In the genomic region with DNA sequence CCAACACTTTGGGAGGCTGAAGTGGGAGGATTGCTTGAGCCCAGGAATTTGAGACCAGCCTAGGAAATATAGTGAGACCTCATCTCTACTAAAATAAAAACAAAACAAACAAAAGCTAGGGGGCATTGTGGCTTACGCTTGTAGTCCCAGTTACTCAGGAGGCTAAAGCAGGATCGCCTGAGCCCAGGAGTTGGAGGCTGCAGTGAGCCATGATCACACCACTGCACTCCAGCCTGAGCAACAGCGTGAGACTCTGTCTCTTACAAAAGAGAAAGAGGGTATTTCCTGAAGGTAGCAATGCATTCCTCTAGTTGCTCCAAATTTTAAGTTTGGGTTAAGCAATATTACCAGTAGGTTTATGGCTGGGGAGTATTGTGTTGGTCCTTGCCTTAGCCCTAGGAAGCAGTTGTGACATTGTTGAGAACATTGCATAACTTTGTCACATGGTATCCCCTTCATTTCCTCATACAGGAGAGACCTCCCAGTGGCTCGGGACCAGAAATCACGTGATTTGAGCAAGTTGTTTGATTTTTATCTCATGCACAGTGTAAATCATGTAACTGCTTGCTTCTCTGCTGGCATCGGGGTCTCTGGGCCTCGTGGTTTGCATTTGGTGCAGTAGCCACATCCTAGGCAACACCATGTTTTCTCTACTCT, we compare ENCODE assay signal across 10 cellular contexts. TPM values are rescaled to one million over a fixed set of nuclear protein-coding genes. Genes with fewer than 3 reads are reported as not detected.
A peak's percentile ranks its signal among the peaks of the same experiment; 100 is the strongest.
DNase-seq lines count a peak whose midpoint lies in the region; ATAC-seq and TF ChIP-seq lines count a peak whose summit lies in the region.
"Had no signal": no experiment of that assay in that cellular context is flagged by ENCODE, and none has a peak within 500 bp of the region (broad histone marks: within the 10 kb centered on the region; RNA-seq: fewer than 3 reads in every experiment).

No MANE protein-coding gene starts in this region.

- ATAC-seq in GM19328 (IDR thresholded peaks at IDR 0.05; ENCODE audit: unreplicated experiment) = no peak

- peaks cover 10% of the 10 kb centered on the region for H3K27me3 Mint-ChIP-seq in MCF 10A (ENCODE audit: insufficient read depth, unreplicated experiment)
- peaks cover 2% of the 10 kb centered on the region for H3K27me3 Mint-ChIP-seq in brain

- H3K27ac Mint-ChIP-seq in MCF 10A (ENCODE audit: low read depth, unreplicated experiment) = no peak overlapping the region
- peak overlapping the region in 3 of 5 experiments; percentile 44 to 71 (median 49) for H3K27ac Mint-ChIP-seq in brain

- H3K9me3 Mint-ChIP-seq in MCF 10A (ENCODE audit: unreplicated experiment) (no peaks in the 10 kb centered on the region), brain (no peaks in the 10 kb centered on the region)
- H3K9me3 Mint-ChIP-seq: naive B cell had no signal

- H4K5ac ChIP-seq in mesendoderm (ENCODE audit: low read length) = no peak overlapping the region

- H3K79me1 ChIP-seq in mesendoderm (ENCODE audit: low read length) = no peaks in the 10 kb centered on the region

- H3K4ac ChIP-seq in mesendoderm (ENCODE audit: low read depth, low read length) = no peak overlapping the region

- H3K36me3 Mint-ChIP-seq in MCF 10A (ENCODE audit: insufficient read depth, unreplicated experiment) (peaks cover 10% of the 10 kb centered on the region), brain (peaks cover 8% of the 10 kb centered on the region)
- H3K36me3 Mint-ChIP-seq: naive B cell had no signal

- CTCF ChIA-PET in MCF 10A (lab: Yijun Ruan, JAX) (interaction anchor here (0.7 to 1.0 kb wide), 3 partner anchors 14 to 309 kb away, joined by 3 to 4 read pairs (median 3); no protein-coding TSS in a partner anchor), mammary epithelial cell (lab: Charles Lee; ENCODE audit: low non-redundant PET) (no interaction called here)

- H3K27me3 ChIP-seq in mammary epithelial cell (ENCODE audit: insufficient read depth, low read length) = no peaks in the 10 kb centered on the region
- no peaks in the 10 kb centered on the region for H3K27me3 ChIP-seq in mesendoderm (ENCODE audit: insufficient read depth, low read length, poor library complexity)
- H3K27me3 ChIP-seq in uterus = no peaks in the 10 kb centered on the region

- BruUV-seq in MCF 10A (replicated peaks; lab: Mats Ljungman, UMichigan) = no TSS peak
- no TSS peak for BruUV-seq in mammary epithelial cell (replicated peaks; lab: Mats Ljungman, UMichigan)

- H2AFZ ChIP-seq in mammary epithelial cell (ENCODE audit: low read depth, low read length) = no peak overlapping the region

- no peak overlapping the region for H2BK5ac ChIP-seq in mesendoderm (ENCODE audit: low read length)

- no peak overlapping the region for H2AK5ac ChIP-seq in mesendoderm (ENCODE audit: low read length)

- no peaks in the 10 kb centered on the region for H4K20me1 ChIP-seq in mammary epithelial cell (ENCODE audit: insufficient read depth, low read length)

- POLR2A ChIA-PET in MCF 10A (lab: Yijun Ruan, JAX) = no interaction called here

- 42% methylated on average over 7 of the region's 7 CpGs for WGBS in mammary epithelial cell (ENCODE audit: low coverage, missing lambda C conversion rate)
- whole genome bisulfite sequencing in mesendoderm (ENCODE audit: extremely low coverage, insufficient coverage, low lambda C conversion rate) = no CpG with 5 or more reads among the region's 7 CpGs

- dilution Hi-C loops in mammary epithelial cell (cut with HindIII; ENCODE audit: low sequenced_read_pairs) = no loop called here

- H2BK120ac ChIP-seq in mesendoderm (ENCODE audit: low read depth, low read length) = no peak overlapping the region

- H3K4me3 Mint-ChIP-seq in MCF 10A (ENCODE audit: unreplicated experiment) (no peak overlapping the region), brain (peak overlapping the region in 1 of 5 experiments; percentile 35)

- H3K9me3 ChIP-seq in mammary epithelial cell (replicated peaks; ENCODE audit: insufficient read depth, low read length) = no peaks in the 10 kb centered on the region
- no peaks in the 10 kb centered on the region for H3K9me3 ChIP-seq in uterus

- H3K9ac ChIP-seq in mammary epithelial cell (ENCODE audit: insufficient read depth, low read length) = no peak overlapping the region
- H3K9ac ChIP-seq in mesendoderm (ENCODE audit: low read length) = no peak overlapping the region

- H3K56ac ChIP-seq in mesendoderm (ENCODE audit: low read length) = no peak overlapping the region

- DNase-seq in MCF 10A (ENCODE audit: unreplicated experiment) (peak; percentile 66), mammary epithelial cell (no peak), mesendoderm (peak; percentile 17), uterus (peak; percentile 54 to 77), kidney tubule cell (ENCODE audit: low spot score) (no peak), NCI-H524 treated with DMSO at 0.1 percent for 48 hours (lab: John Stamatoyannopoulos, UW) (no peak)
- DNase-seq: activated CD4-positive, alpha-beta T cell treated with anti-CD3 and anti-CD28 coated beads, Interleukin-2, amount 50 U/mL, for 1 hour; naive B cell had no signal

- H3K79me2 ChIP-seq in mammary epithelial cell (ENCODE audit: insufficient read depth, low read length) = no peaks in the 10 kb centered on the region
- H3K79me2 ChIP-seq in mesendoderm (ENCODE audit: control insufficient read depth, insufficient read depth, low read length) = no peaks in the 10 kb centered on the region

- H3K4me2 ChIP-seq in mammary epithelial cell (ENCODE audit: insufficient read depth, low read depth, low read length) (no peak overlapping the region), mesendoderm (ENCODE audit: low read length) (no peak overlapping the region)

- H3K4me1 ChIP-seq in mammary epithelial cell (ENCODE audit: insufficient read depth, low read length) (peaks cover 3% of the 10 kb centered on the region), mesendoderm (ENCODE audit: control insufficient read depth, low read depth, low read length) (peaks cover 2% of the 10 kb centered on the region), uterus (no peaks in the 10 kb centered on the region)

- H2BK15ac ChIP-seq in mesendoderm (replicated peaks; ENCODE audit: low read depth) = no peak overlapping the region

- in situ Hi-C loops in mammary epithelial cell (cut with MboI; ENCODE audit: low sequenced_read_pairs in 2 of 2) = no loop called here

- H3K4me1 Mint-ChIP-seq in MCF 10A (ENCODE audit: insufficient read depth, unreplicated experiment) (peaks cover 6% of the 10 kb centered on the region), brain (peaks cover 26% of the 10 kb centered on the region)

- H3K4me3 ChIP-seq in mammary epithelial cell (replicated peaks in 1 of 3; ENCODE audit: insufficient read depth in 1 of 3, low read depth in 2 of 3, low read length in 3 of 3) (no peak overlapping the region), mesendoderm (ENCODE audit: low read length) (no peak overlapping the region), uterus (no peak overlapping the region)

- no peak overlapping the region for H3K23ac ChIP-seq in mesendoderm (ENCODE audit: low read length)

- no peak overlapping the region for H3K18ac ChIP-seq in mesendoderm (ENCODE audit: low read length)

- H3K27ac ChIP-seq in mammary epithelial cell (ENCODE audit: insufficient read depth, low read depth, low read length) = no peak overlapping the region
- H3K27ac ChIP-seq in mesendoderm (ENCODE audit: low read depth, low read length) = no peak overlapping the region
- H3K27ac ChIP-seq in uterus = peak overlapping the region; percentile 34 to 41

- no peak overlapping the region for H4K8ac ChIP-seq in mesendoderm (ENCODE audit: low read depth, low read length)

- TF ChIP-seq CTCF in MCF 10A (IDR thresholded peaks at IDR 0.05; ENCODE audit: unreplicated experiment) (no peak), mammary epithelial cell (conservative IDR thresholded peaks at IDR 0.05 in 1 of 2, IDR thresholded peaks at IDR 0.05 in 1 of 2; ENCODE audit: extremely low read depth in 1 of 2, insufficient read depth in 1 of 2, low read depth in 1 of 2, low read length in 2 of 2) (no peak), brain (conservative IDR thresholded peaks at IDR 0.05) (no peak), uterus (IDR thresholded peaks at IDR 0.05) (no peak)

- no peak for TF ChIP-seq POLR2A in uterus (IDR thresholded peaks at IDR 0.05)

- no peaks in the 10 kb centered on the region for H3K36me3 ChIP-seq in mammary epithelial cell (ENCODE audit: insufficient read depth, low read length)
- H3K36me3 ChIP-seq in mesendoderm (ENCODE audit: control insufficient read depth, insufficient read depth, low read length) = no peaks in the 10 kb centered on the region
- H3K36me3 ChIP-seq in uterus = no peaks in the 10 kb centered on the region

- intact Hi-C loops in MCF 10A (cut with micrococcal nuclease) = no loop called here
- intact Hi-C loops in mammary epithelial cell (cut with micrococcal nuclease) = no loop called here
- intact Hi-C loops in uterus (cut with DNase I; ENCODE audit: low total_unique reads) = no loop called here

RNA-seq across cellular contexts. Expression of a gene that starts 23.3 kb away (rescaled TPM):
- total RNA-seq in MCF 10A (2022) (3.8 and 5.3 TPM in 2 replicates), mammary epithelial cell (10 to 100 TPM in 1 of 2 donors, 1 to 10 TPM in 1; 8.4 to 22.0 TPM), uterus (10 to 100 TPM; 21.3 to 80.7 (median 43.3) TPM)
- polyA plus RNA-seq in mammary epithelial cell (3.9 TPM), brain (ENCODE audit: insufficient read depth, low read depth, low replicate concordance) (42.2 TPM)
- 0.36 TPM for polyA minus RNA-seq in mammary epithelial cell
- polyA plus RNA-seq in mesendoderm (2013, experiment 1 of 2) = 7.4 TPM
- 5.9 TPM for polyA plus RNA-seq in mesendoderm (2013, experiment 2 of 2)

RNA-seq across cellular contexts. Expression of a gene that starts 39.5 kb away (rescaled TPM):
- total RNA-seq in MCF 10A (2022) = 28.2 and 33.8 TPM in 2 replicates
- 10 to 100 TPM; 44.0 to 56.3 TPM for total RNA-seq in mammary epithelial cell
- 29.7 TPM for polyA plus RNA-seq in mammary epithelial cell
- 44.2 TPM for polyA minus RNA-seq in mammary epithelial cell
- polyA plus RNA-seq in brain (ENCODE audit: insufficient read depth, low read depth, low replicate concordance) = 15.7 TPM
- polyA plus RNA-seq in mesendoderm (2013, experiment 1 of 2) = 7.4 TPM
- 7.9 TPM for polyA plus RNA-seq in mesendoderm (2013, experiment 2 of 2)
- total RNA-seq in uterus = 10 to 100 TPM; 18.5 to 32.6 (median 31.2) TPM

RNA-seq across cellular contexts. Expression of a gene that starts 44.8 kb away (rescaled TPM):
- total RNA-seq in MCF 10A (2022) = 47.3 and 72.4 TPM in 2 replicates
- total RNA-seq in mammary epithelial cell = 10 to 100 TPM; 62.5 to 77.0 TPM
- polyA plus RNA-seq in mammary epithelial cell = 61.2 TPM
- polyA minus RNA-seq in mammary epithelial cell = 56.1 TPM
- polyA plus RNA-seq in brain (ENCODE audit: insufficient read depth, low read depth, low replicate concordance) = 38.1 TPM
- polyA plus RNA-seq in mesendoderm (2013, experiment 1 of 2) = 36.4 TPM
- polyA plus RNA-seq in mesendoderm (2013, experiment 2 of 2) = 36.2 TPM
- 10 to 100 TPM in 3 of 4 donors, 1 to 10 TPM in 1; 6.8 to 39.2 (median 37.7) TPM for total RNA-seq in uterus

Comparison
In these comparisons a context has a peak if more than half of its experiments do, and no peak if none do; other contexts are left out.
1. DNase-seq: peak in MCF 10A (single experiment), mesendoderm (single experiment) and uterus (2 of 2); none in mammary epithelial cell (single experiment), kidney tubule cell (single experiment) and NCI-H524 treated with DMSO at 0.1 percent for 48 hours (single experiment).
2. H3K27ac ChIP-seq: peak in uterus (2 of 2); none in mammary epithelial cell (single experiment) and mesendoderm (single experiment).